Comparison of ENCODE assay signal across 1 cellular context in genomic region chr3:46375214-46375613, GRCh38.
TF ChIP-seq lines count a peak whose summit lies in the region.

No MANE protein-coding gene starts in this region.

TF ChIP-seq in HepG2, 621 proteins besides CTCF, POLR2A, EP300 and RAD21:
- TF ChIP-seq ZNF569 (CRISPR knock-in tag; IDR thresholded peaks at IDR 0.05; ENCODE audit: borderline replicate concordance) (no peak), FOXM1 (CRISPR knock-in tag; IDR thresholded peaks at IDR 0.05) (no peak), MXD1 (CRISPR knock-in tag; IDR thresholded peaks at IDR 0.05) (no peak), TRIM24 (CRISPR knock-in tag; IDR thresholded peaks at IDR 0.05) (no peak), ZNF350 (CRISPR knock-in tag; IDR thresholded peaks at IDR 0.05; ENCODE audit: borderline replicate concordance, low read depth) (no peak), ZMYM4 (CRISPR knock-in tag; IDR thresholded peaks at IDR 0.05) (no peak), ZBTB3 (CRISPR knock-in tag; IDR thresholded peaks at IDR 0.05; ENCODE audit: borderline replicate concordance, low read depth) (no peak), SKI (IDR thresholded peaks at IDR 0.05; ENCODE audit: partially characterized antibody) (no peak), ARNT2 (CRISPR knock-in tag; IDR thresholded peaks at IDR 0.05; ENCODE audit: low read depth) (no peak), REST (IDR thresholded peaks at IDR 0.05; ENCODE audit: borderline replicate concordance in 1 of 2, low read depth in 1 of 2, low read length in 2 of 2) (no peak), PAXIP1 (CRISPR knock-in tag; conservative IDR thresholded peaks at IDR 0.05) (no peak), JUND (CRISPR knock-in tag; IDR thresholded peaks at IDR 0.05) (no peak), RFXAP (CRISPR knock-in tag; IDR thresholded peaks at IDR 0.05; ENCODE audit: borderline replicate concordance) (no peak), AGO2 (optimal IDR thresholded peaks at IDR 0.05; ENCODE audit: low read depth, low read length) (no peak), STAT5B (CRISPR knock-in tag; IDR thresholded peaks at IDR 0.05) (no peak)
